19 cellular contexts compared by ENCODE assay signal in the genomic region with DNA sequence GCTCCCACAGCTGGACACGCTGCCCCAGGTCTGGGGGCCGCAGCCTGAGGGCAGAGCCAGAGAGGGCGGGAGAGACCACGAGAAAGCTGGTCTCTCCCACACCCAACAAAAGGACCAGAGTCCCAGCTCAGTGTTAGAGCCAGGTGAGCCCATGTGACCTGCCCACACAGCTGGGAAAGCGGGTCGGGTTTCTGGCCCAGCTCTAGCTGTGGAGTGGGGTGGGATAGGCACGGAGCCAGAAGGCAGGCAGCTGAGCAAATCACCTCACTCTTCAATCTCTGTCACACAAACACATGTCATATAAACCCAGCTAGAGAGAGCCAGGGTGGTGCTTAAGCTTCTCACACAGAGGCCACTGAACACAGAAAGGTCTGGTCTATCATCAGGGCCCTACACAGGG. TPM values are rescaled to one million over a fixed set of nuclear protein-coding genes. Genes with fewer than 3 reads are reported as not detected.
DNase-seq lines count a peak whose midpoint lies in the region; ATAC-seq, FAIRE-seq and TF ChIP-seq lines count a peak whose summit lies in the region.
"Had no signal": no experiment of that assay in that cellular context is flagged by ENCODE, and none has a peak within 500 bp of the region (broad histone marks: within the 10 kb centered on the region; RNA-seq: fewer than 3 reads in every experiment).

No MANE protein-coding gene starts in this region.

- H3K4me1 ChIP-seq in HepG2 (ENCODE audit: insufficient read depth, low read length) (no peaks in the 10 kb centered on the region), right lobe of liver (no peaks in the 10 kb centered on the region)
- H3K4me1 ChIP-seq: upper lobe of left lung had no signal

- peaks cover 10% of the 10 kb centered on the region for H3K9me3 Mint-ChIP-seq in chondrocyte (ENCODE audit: low read depth)
- H3K9me3 Mint-ChIP-seq: activated naive CD4-positive, alpha-beta T cell treated with anti-CD3 and anti-CD28 coated beads, Interleukin-2, amount 50 U/mL, for 24 hours; CD8-positive, alpha-beta T cell; stimulated activated effector memory CD8-positive, alpha-beta T cell treated with anti-CD3 and anti-CD28 coated beads, Interleukin-12 subunit alpha, Interleukin-12 subunit beta, amount 100 ng/mL, for 72 hours had no signal

- no CpG with 5 or more reads among the region's 7 CpGs for WGBS in HepG2 (ENCODE audit: low lambda C conversion rate)
- 18% methylated on average over 2 of the region's 7 CpGs for WGBS in right lobe of liver (ENCODE audit: insufficient coverage, low coverage, low lambda C conversion rate, missing lambda C conversion rate)

- H3K36me3 ChIP-seq in HepG2 (replicated peaks in 1 of 2; ENCODE audit: control insufficient read depth in 1 of 2, insufficient read depth in 2 of 2, low read length in 2 of 2) (no peaks in the 10 kb centered on the region), right lobe of liver (no peaks in the 10 kb centered on the region)
- H3K36me3 ChIP-seq: upper lobe of left lung had no signal

- intact Hi-C loops in HepG2 (cut with micrococcal nuclease; ENCODE audit: unreplicated experiment) = no loop called here
- intact Hi-C loops in right lobe of liver (cut with DNase I) = no loop called here

- no peak for TF ChIP-seq POLR2A in HepG2 (IDR thresholded peaks at IDR 0.05; ENCODE audit: insufficient read depth in 1 of 2, low read depth in 2 of 2, low read length in 2 of 2)
- no peak for TF ChIP-seq POLR2A in right lobe of liver (IDR thresholded peaks at IDR 0.05)

- H3K36me3 Mint-ChIP-seq in chondrocyte (ENCODE audit: low read depth) = no peaks in the 10 kb centered on the region
- H3K36me3 Mint-ChIP-seq: activated naive CD4-positive, alpha-beta T cell treated with anti-CD3 and anti-CD28 coated beads, Interleukin-2, amount 50 U/mL, for 24 hours; brain; CD8-positive, alpha-beta T cell; stimulated activated effector memory CD8-positive, alpha-beta T cell treated with anti-CD3 and anti-CD28 coated beads, Interleukin-12 subunit alpha, Interleukin-12 subunit beta, amount 100 ng/mL, for 72 hours had no signal

- peaks cover 5% of the 10 kb centered on the region for H3K4me1 Mint-ChIP-seq in chondrocyte (ENCODE audit: low read depth)
- H3K4me1 Mint-ChIP-seq: activated naive CD4-positive, alpha-beta T cell treated with anti-CD3 and anti-CD28 coated beads, Interleukin-2, amount 50 U/mL, for 24 hours; stimulated activated effector memory CD8-positive, alpha-beta T cell treated with anti-CD3 and anti-CD28 coated beads, Interleukin-12 subunit alpha, Interleukin-12 subunit beta, amount 100 ng/mL, for 72 hours had no signal

- H3K9me3 ChIP-seq in HepG2 (ENCODE audit: low read length) (no peaks in the 10 kb centered on the region), right lobe of liver (no peaks in the 10 kb centered on the region)
- H3K9me3 ChIP-seq: upper lobe of left lung had no signal

- no peak overlapping the region for H3K27ac Mint-ChIP-seq in chondrocyte (ENCODE audit: unreplicated experiment)
- H3K27ac Mint-ChIP-seq: activated naive CD4-positive, alpha-beta T cell treated with anti-CD3 and anti-CD28 coated beads, Interleukin-2, amount 50 U/mL, for 24 hours; brain; CD8-positive, alpha-beta T cell; stimulated activated effector memory CD8-positive, alpha-beta T cell treated with anti-CD3 and anti-CD28 coated beads, Interleukin-12 subunit alpha, Interleukin-12 subunit beta, amount 100 ng/mL, for 72 hours had no signal

- TF ChIP-seq CTCF in HepG2 (CRISPR knock-in tag; IDR thresholded peaks at IDR 0.05) (no peak), right lobe of liver (IDR thresholded peaks at IDR 0.05) (no peak), chondrocyte (IDR thresholded peaks at IDR 0.05) (no peak)

- in situ Hi-C loops in HepG2 (cut with HindIII; ENCODE audit: extremely low pct_ligation_motif_present, low pct_unique_long_range_greater_than_20kb) = no loop called here

- BruUV-seq in HepG2 (replicated peaks; lab: Mats Ljungman, UMichigan) = no TSS peak

- POLR2A ChIA-PET in HepG2 (lab: Yijun Ruan, JAX) = no interaction called here

- peaks cover 5% of the 10 kb centered on the region for H3K27me3 Mint-ChIP-seq in chondrocyte (ENCODE audit: low read depth)
- H3K27me3 Mint-ChIP-seq: activated naive CD4-positive, alpha-beta T cell treated with anti-CD3 and anti-CD28 coated beads, Interleukin-2, amount 50 U/mL, for 24 hours had no signal

- H3K4me3 Mint-ChIP-seq in chondrocyte (ENCODE audit: unreplicated experiment) = no peak overlapping the region
- H3K4me3 Mint-ChIP-seq: activated naive CD4-positive, alpha-beta T cell treated with anti-CD3 and anti-CD28 coated beads, Interleukin-2, amount 50 U/mL, for 24 hours; brain; CD8-positive, alpha-beta T cell; stimulated activated effector memory CD8-positive, alpha-beta T cell treated with anti-CD3 and anti-CD28 coated beads, Interleukin-12 subunit alpha, Interleukin-12 subunit beta, amount 100 ng/mL, for 72 hours had no signal

- no peak overlapping the region for H2AFZ ChIP-seq in HepG2 (ENCODE audit: low read length)

- TF ChIP-seq EP300 in HepG2 (IDR thresholded peaks at IDR 0.05; ENCODE audit: low read depth in 2 of 2, low read length in 2 of 2) = no peak
- no peak for TF ChIP-seq EP300 in HepG2 (CRISPR knock-in tag; IDR thresholded peaks at IDR 0.05; ENCODE audit: borderline replicate concordance)

- H3K79me2 ChIP-seq in HepG2 (ENCODE audit: insufficient read depth, low read length) = no peaks in the 10 kb centered on the region

- H4K20me1 ChIP-seq in HepG2 (ENCODE audit: insufficient read depth, low read length) = no peaks in the 10 kb centered on the region

- H3K27ac ChIP-seq in HepG2 (ENCODE audit: extremely low read length, insufficient read depth, low read length) (no peak overlapping the region), right lobe of liver (no peak overlapping the region)
- H3K27ac ChIP-seq: SK-N-MC, skin epidermis, upper lobe of left lung had no signal

- DNase-seq in HepG2 (ENCODE audit: low spot score) (no peak), right lobe of liver (no peak), NCI-H2171 (lab: John Stamatoyannopoulos, UW) (peak; percentile 58), chondrocyte (ENCODE audit: low spot score) (peak; percentile 32), Ammon's horn (ENCODE audit: low spot score) (no peak)
- DNase-seq: activated T-cell treated with anti-CD3 and anti-CD28 coated beads, Interleukin-2, amount 50 U/mL, for 1 hour; CD8-positive, alpha-beta T cell; HCEC 1CT had no signal

- H3K9ac ChIP-seq in HepG2 (ENCODE audit: insufficient read depth, low read depth, low read length) = no peak overlapping the region

- ATAC-seq in HepG2 (peak; percentile 45; the same call in 1 of the 3 replicates), right lobe of liver (no peak), GM18873 (IDR thresholded peaks at IDR 0.05; ENCODE audit: low FRiP score, unreplicated experiment) (no peak), GM21381 (IDR thresholded peaks at IDR 0.05; ENCODE audit: unreplicated experiment) (no peak), HG02970 (IDR thresholded peaks at IDR 0.05; ENCODE audit: low FRiP score, unreplicated experiment) (no peak)
- ATAC-seq: CD8-positive, alpha-beta T cell; stimulated activated effector memory CD8-positive, alpha-beta T cell treated with anti-CD3 and anti-CD28 coated beads, Interleukin-12 subunit alpha, Interleukin-12 subunit beta, amount 100 ng/mL, for 72 hours had no signal

- CTCF ChIA-PET in HepG2 (lab: Yijun Ruan, JAX; ENCODE audit: low intra/inter-chr PET ratio, low total read pairs) = no interaction called here

- H3K4me3 ChIP-seq in HepG2 (replicated peaks in 1 of 3; ENCODE audit: insufficient read depth in 1 of 3, low read depth in 2 of 3, low read length in 3 of 3) = no peak overlapping the region
- H3K4me3 ChIP-seq in right lobe of liver = no peak overlapping the region
- H3K4me3 ChIP-seq: SK-N-MC, skin epidermis, upper lobe of left lung had no signal

- TF ChIP-seq RAD21 in HepG2 (CRISPR knock-in tag; IDR thresholded peaks at IDR 0.05) = no peak

- FAIRE-seq in HepG2 (lab: Jason Lieb, UNC) = no peak
- FAIRE-seq: G401.6, GM12892 had no signal

- no peak overlapping the region for H3K4me2 ChIP-seq in HepG2 (ENCODE audit: low read depth, low read length)

- H3K27me3 ChIP-seq in HepG2 (ENCODE audit: control insufficient read depth in 1 of 2, insufficient read depth in 2 of 2, low read length in 2 of 2) (peaks cover 5 to 41% of the 10 kb centered on the region in 2 experiments; a peak in 4 of 5 replicates), right lobe of liver (no peaks in the 10 kb centered on the region)
- H3K27me3 ChIP-seq: upper lobe of left lung had no signal

RNA-seq across cellular contexts. Expression of a gene that starts 7.8 kb away (rescaled TPM):
- 118 and 127 TPM in 2 replicates for total RNA-seq in HepG2 (2016; rRNA removed; fragmentation: Illumina TruSeq; extraction: Trizol)
- total RNA-seq in HepG2 (2016; cell fraction: cytosol; rRNA removed; fragmentation: Illumina TruSeq; extraction: Trizol; ENCODE audit: low read depth) = 41.6 and 58.8 TPM in 2 replicates
- total RNA-seq in HepG2 (2016; cell fraction: insoluble cytoplasmic fraction; rRNA removed; fragmentation: Illumina TruSeq; extraction: Trizol) = 113 and 131 TPM in 2 replicates
- total RNA-seq in HepG2 (2016; cell fraction: membrane; rRNA removed; fragmentation: Illumina TruSeq; extraction: Trizol) = 61.2 and 67.3 TPM in 2 replicates
- 80.3 and 81.1 TPM in 2 replicates for total RNA-seq in HepG2 (2016; cell fraction: nucleus; rRNA removed; fragmentation: Illumina TruSeq; extraction: Trizol)
- 229 and 274 TPM in 2 replicates for polyA plus RNA-seq in HepG2 (2011; rRNA removed)
- 299 and 371 TPM in 2 replicates for polyA plus RNA-seq in HepG2 (2011; cell fraction: cytosol; rRNA removed)
- 186 and 204 TPM in 2 replicates for polyA plus RNA-seq in HepG2 (2011; cell fraction: nucleus; rRNA removed)
- polyA plus RNA-seq in HepG2 (2012) = 111 and 140 TPM in 2 replicates
- 33.0 and 38.8 TPM in 2 replicates for polyA plus RNA-seq in HepG2 (2016; cell fraction: cytosol; fragmentation: Illumina TruSeq; extraction: Trizol; ENCODE audit: low read depth)
- polyA plus RNA-seq in HepG2 (2016; cell fraction: insoluble cytoplasmic fraction; fragmentation: Illumina TruSeq; extraction: Trizol; ENCODE audit: low read depth) = 129 and 130 TPM in 2 replicates
- 46.4 and 61.7 TPM in 2 replicates for polyA plus RNA-seq in HepG2 (2016; cell fraction: membrane; fragmentation: Illumina TruSeq; extraction: Trizol; ENCODE audit: low read depth)
- 111 and 119 TPM in 2 replicates for polyA plus RNA-seq in HepG2 (2016; cell fraction: nucleus; fragmentation: Illumina TruSeq; extraction: Trizol; ENCODE audit: insufficient read depth, low read depth)
- 311 and 338 TPM in 2 replicates for polyA minus RNA-seq in HepG2 (2011; rRNA and poly(A)+ RNA removed; ENCODE audit: low replicate concordance)
- 142 and 149 TPM in 2 replicates for polyA minus RNA-seq in HepG2 (2011; cell fraction: cytosol; rRNA and poly(A)+ RNA removed)
- polyA minus RNA-seq in HepG2 (2011; cell fraction: nucleus; rRNA and poly(A)+ RNA removed) = 124 and 145 TPM in 2 replicates
- total RNA-seq in right lobe of liver = 100 to 1,000 TPM in 2 of 6 experiments, 10 to 100 TPM in 4; 34.9 to 141 (median 50.1) TPM
- 80.5 to 97.8 TPM (median 96.1 TPM) in 3 replicates for total RNA-seq in chondrocyte

RNA-seq across cellular contexts. Expression of a gene that starts 29.9 kb away (rescaled TPM):
- total RNA-seq in HepG2 (2016; rRNA removed; fragmentation: Illumina TruSeq; extraction: Trizol) (20.8 and 28.1 TPM in 2 replicates), right lobe of liver (10 to 100 TPM in 4 of 6 experiments, 1 to 10 TPM in 2; 9.6 to 14.0 (median 11.8) TPM), chondrocyte (21.0 to 23.1 TPM (median 23.0 TPM) in 3 replicates)
- total RNA-seq in HepG2 (2016; cell fraction: cytosol; rRNA removed; fragmentation: Illumina TruSeq; extraction: Trizol; ENCODE audit: low read depth) = 7.3 and 8.2 TPM in 2 replicates
- 20.3 and 27.3 TPM in 2 replicates for total RNA-seq in HepG2 (2016; cell fraction: insoluble cytoplasmic fraction; rRNA removed; fragmentation: Illumina TruSeq; extraction: Trizol)
- 21.0 and 23.1 TPM in 2 replicates for total RNA-seq in HepG2 (2016; cell fraction: membrane; rRNA removed; fragmentation: Illumina TruSeq; extraction: Trizol)
- 36.0 and 41.8 TPM in 2 replicates for total RNA-seq in HepG2 (2016; cell fraction: nucleus; rRNA removed; fragmentation: Illumina TruSeq; extraction: Trizol)
- polyA plus RNA-seq in HepG2 (2011; rRNA removed) = 8.6 and 9.3 TPM in 2 replicates
- 6.1 and 7.7 TPM in 2 replicates for polyA plus RNA-seq in HepG2 (2011; cell fraction: cytosol; rRNA removed)
- polyA plus RNA-seq in HepG2 (2011; cell fraction: nucleus; rRNA removed) = 13.7 and 15.2 TPM in 2 replicates
- 14.0 and 17.1 TPM in 2 replicates for polyA plus RNA-seq in HepG2 (2012)
- 4.4 and 4.5 TPM in 2 replicates for polyA plus RNA-seq in HepG2 (2016; cell fraction: cytosol; fragmentation: Illumina TruSeq; extraction: Trizol; ENCODE audit: low read depth)
- 24.5 and 29.9 TPM in 2 replicates for polyA plus RNA-seq in HepG2 (2016; cell fraction: insoluble cytoplasmic fraction; fragmentation: Illumina TruSeq; extraction: Trizol; ENCODE audit: low read depth)
- polyA plus RNA-seq in HepG2 (2016; cell fraction: membrane; fragmentation: Illumina TruSeq; extraction: Trizol; ENCODE audit: low read depth) = 14.7 and 14.9 TPM in 2 replicates
- 46.8 and 52.4 TPM in 2 replicates for polyA plus RNA-seq in HepG2 (2016; cell fraction: nucleus; fragmentation: Illumina TruSeq; extraction: Trizol; ENCODE audit: insufficient read depth, low read depth)
- polyA minus RNA-seq in HepG2 (2011; rRNA and poly(A)+ RNA removed; ENCODE audit: low replicate concordance) = 15.6 and 23.7 TPM in 2 replicates
- 11.4 and 13.1 TPM in 2 replicates for polyA minus RNA-seq in HepG2 (2011; cell fraction: cytosol; rRNA and poly(A)+ RNA removed)
- polyA minus RNA-seq in HepG2 (2011; cell fraction: nucleus; rRNA and poly(A)+ RNA removed) = 8.6 and 10.9 TPM in 2 replicates

RNA-seq across cellular contexts. Expression of a gene that starts 55.3 kb away (rescaled TPM):
- total RNA-seq in HepG2 (2016; rRNA removed; fragmentation: Illumina TruSeq; extraction: Trizol) = 41.4 and 61.4 TPM in 2 replicates
- total RNA-seq in HepG2 (2016; cell fraction: cytosol; rRNA removed; fragmentation: Illumina TruSeq; extraction: Trizol; ENCODE audit: low read depth) = 25.1 and 26.3 TPM in 2 replicates
- 43.5 and 58.4 TPM in 2 replicates for total RNA-seq in HepG2 (2016; cell fraction: insoluble cytoplasmic fraction; rRNA removed; fragmentation: Illumina TruSeq; extraction: Trizol)
- 41.6 and 41.7 TPM in 2 replicates for total RNA-seq in HepG2 (2016; cell fraction: membrane; rRNA removed; fragmentation: Illumina TruSeq; extraction: Trizol)
- total RNA-seq in HepG2 (2016; cell fraction: nucleus; rRNA removed; fragmentation: Illumina TruSeq; extraction: Trizol) = 22.3 and 24.9 TPM in 2 replicates
- polyA plus RNA-seq in HepG2 (2011; rRNA removed) = 109 and 110 TPM in 2 replicates
- polyA plus RNA-seq in HepG2 (2011; cell fraction: cytosol; rRNA removed) = 154 and 163 TPM in 2 replicates
- polyA plus RNA-seq in HepG2 (2011; cell fraction: nucleus; rRNA removed) = 73.0 and 74.6 TPM in 2 replicates
- 58.3 and 59.9 TPM in 2 replicates for polyA plus RNA-seq in HepG2 (2012)
- 60.8 and 72.4 TPM in 2 replicates for polyA plus RNA-seq in HepG2 (2016; cell fraction: cytosol; fragmentation: Illumina TruSeq; extraction: Trizol; ENCODE audit: low read depth)
- polyA plus RNA-seq in HepG2 (2016; cell fraction: insoluble cytoplasmic fraction; fragmentation: Illumina TruSeq; extraction: Trizol; ENCODE audit: low read depth) = 152 and 166 TPM in 2 replicates
- 76.6 and 79.8 TPM in 2 replicates for polyA plus RNA-seq in HepG2 (2016; cell fraction: membrane; fragmentation: Illumina TruSeq; extraction: Trizol; ENCODE audit: low read depth)
- polyA plus RNA-seq in HepG2 (2016; cell fraction: nucleus; fragmentation: Illumina TruSeq; extraction: Trizol; ENCODE audit: insufficient read depth, low read depth) = 71.7 and 73.1 TPM in 2 replicates
- polyA minus RNA-seq in HepG2 (2011; rRNA and poly(A)+ RNA removed; ENCODE audit: low replicate concordance) = 73.8 and 91.5 TPM in 2 replicates
- 34.7 and 35.7 TPM in 2 replicates for polyA minus RNA-seq in HepG2 (2011; cell fraction: cytosol; rRNA and poly(A)+ RNA removed)
- polyA minus RNA-seq in HepG2 (2011; cell fraction: nucleus; rRNA and poly(A)+ RNA removed) = 19.7 and 25.7 TPM in 2 replicates
- total RNA-seq in right lobe of liver = 10 to 100 TPM; 56.0 to 94.8 (median 67.2) TPM
- 45.7 to 54.9 TPM (median 48.5 TPM) in 3 replicates for total RNA-seq in chondrocyte

Comparison
In these comparisons a context has a peak if more than half of its experiments do, and no peak if none do; other contexts are left out.
1. DNase-seq: peak in NCI-H2171 (single experiment) and chondrocyte (single experiment); none in HepG2 (single experiment), right lobe of liver (0 of 3) and Ammon's horn (single experiment).